ENCODE assay signal across 1 cellular context in the genomic region with DNA sequence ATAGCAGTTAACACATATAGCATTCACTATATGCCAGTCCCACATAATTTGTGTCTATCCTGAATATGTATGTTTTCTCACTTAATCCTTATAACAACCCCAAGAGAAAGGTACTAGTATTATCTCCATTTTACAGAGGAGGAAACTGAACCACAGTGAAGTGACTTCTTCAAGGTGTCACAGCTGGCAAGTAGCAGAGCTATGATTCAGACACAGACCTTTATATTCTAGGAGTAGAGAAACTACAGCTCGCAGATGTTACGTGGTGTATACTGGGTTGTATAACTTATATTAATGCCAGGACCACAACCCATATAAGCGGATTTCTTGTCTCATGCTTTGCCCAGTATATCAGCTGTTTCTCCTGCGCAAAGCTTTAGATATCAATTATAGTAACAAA.
TF ChIP-seq lines count a peak whose summit lies in the region.

No MANE protein-coding gene starts in this region.

TF ChIP-seq in GM23338, 12 proteins besides CTCF, POLR2A, EP300 and RAD21 (continued from another document):
- TF ChIP-seq, protein P1, sequence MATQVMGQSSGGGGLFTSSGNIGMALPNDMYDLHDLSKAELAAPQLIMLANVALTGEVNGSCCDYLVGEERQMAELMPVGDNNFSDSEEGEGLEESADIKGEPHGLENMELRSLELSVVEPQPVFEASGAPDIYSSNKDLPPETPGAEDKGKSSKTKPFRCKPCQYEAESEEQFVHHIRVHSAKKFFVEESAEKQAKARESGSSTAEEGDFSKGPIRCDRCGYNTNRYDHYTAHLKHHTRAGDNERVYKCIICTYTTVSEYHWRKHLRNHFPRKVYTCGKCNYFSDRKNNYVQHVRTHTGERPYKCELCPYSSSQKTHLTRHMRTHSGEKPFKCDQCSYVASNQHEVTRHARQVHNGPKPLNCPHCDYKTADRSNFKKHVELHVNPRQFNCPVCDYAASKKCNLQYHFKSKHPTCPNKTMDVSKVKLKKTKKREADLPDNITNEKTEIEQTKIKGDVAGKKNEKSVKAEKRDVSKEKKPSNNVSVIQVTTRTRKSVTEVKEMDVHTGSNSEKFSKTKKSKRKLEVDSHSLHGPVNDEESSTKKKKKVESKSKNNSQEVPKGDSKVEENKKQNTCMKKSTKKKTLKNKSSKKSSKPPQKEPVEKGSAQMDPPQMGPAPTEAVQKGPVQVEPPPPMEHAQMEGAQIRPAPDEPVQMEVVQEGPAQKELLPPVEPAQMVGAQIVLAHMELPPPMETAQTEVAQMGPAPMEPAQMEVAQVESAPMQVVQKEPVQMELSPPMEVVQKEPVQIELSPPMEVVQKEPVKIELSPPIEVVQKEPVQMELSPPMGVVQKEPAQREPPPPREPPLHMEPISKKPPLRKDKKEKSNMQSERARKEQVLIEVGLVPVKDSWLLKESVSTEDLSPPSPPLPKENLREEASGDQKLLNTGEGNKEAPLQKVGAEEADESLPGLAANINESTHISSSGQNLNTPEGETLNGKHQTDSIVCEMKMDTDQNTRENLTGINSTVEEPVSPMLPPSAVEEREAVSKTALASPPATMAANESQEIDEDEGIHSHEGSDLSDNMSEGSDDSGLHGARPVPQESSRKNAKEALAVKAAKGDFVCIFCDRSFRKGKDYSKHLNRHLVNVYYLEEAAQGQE (IDR thresholded peaks at IDR 0.05; ENCODE audit: unreplicated experiment) = no peak
- TF ChIP-seq EZH2 (IDR thresholded peaks at IDR 0.05; ENCODE audit: low read depth, unreplicated experiment) = no peak
- no peak for TF ChIP-seq JUNB (IDR thresholded peaks at IDR 0.05; ENCODE audit: unreplicated experiment)
- no peak for TF ChIP-seq POLR2AphosphoS5 (IDR thresholded peaks at IDR 0.05; ENCODE audit: low read depth)
- TF ChIP-seq STAT1 (IDR thresholded peaks at IDR 0.05; ENCODE audit: unreplicated experiment) = no peak
- no peak for TF ChIP-seq ZNF114 (CRISPR knock-in tag; IDR thresholded peaks at IDR 0.05)
- no peak for TF ChIP-seq ZNF331 (CRISPR knock-in tag; IDR thresholded peaks at IDR 0.05; ENCODE audit: low read depth)
- TF ChIP-seq NANOG (IDR thresholded peaks at IDR 0.05; ENCODE audit: borderline replicate concordance) = no peak
- TF ChIP-seq, protein P2, sequence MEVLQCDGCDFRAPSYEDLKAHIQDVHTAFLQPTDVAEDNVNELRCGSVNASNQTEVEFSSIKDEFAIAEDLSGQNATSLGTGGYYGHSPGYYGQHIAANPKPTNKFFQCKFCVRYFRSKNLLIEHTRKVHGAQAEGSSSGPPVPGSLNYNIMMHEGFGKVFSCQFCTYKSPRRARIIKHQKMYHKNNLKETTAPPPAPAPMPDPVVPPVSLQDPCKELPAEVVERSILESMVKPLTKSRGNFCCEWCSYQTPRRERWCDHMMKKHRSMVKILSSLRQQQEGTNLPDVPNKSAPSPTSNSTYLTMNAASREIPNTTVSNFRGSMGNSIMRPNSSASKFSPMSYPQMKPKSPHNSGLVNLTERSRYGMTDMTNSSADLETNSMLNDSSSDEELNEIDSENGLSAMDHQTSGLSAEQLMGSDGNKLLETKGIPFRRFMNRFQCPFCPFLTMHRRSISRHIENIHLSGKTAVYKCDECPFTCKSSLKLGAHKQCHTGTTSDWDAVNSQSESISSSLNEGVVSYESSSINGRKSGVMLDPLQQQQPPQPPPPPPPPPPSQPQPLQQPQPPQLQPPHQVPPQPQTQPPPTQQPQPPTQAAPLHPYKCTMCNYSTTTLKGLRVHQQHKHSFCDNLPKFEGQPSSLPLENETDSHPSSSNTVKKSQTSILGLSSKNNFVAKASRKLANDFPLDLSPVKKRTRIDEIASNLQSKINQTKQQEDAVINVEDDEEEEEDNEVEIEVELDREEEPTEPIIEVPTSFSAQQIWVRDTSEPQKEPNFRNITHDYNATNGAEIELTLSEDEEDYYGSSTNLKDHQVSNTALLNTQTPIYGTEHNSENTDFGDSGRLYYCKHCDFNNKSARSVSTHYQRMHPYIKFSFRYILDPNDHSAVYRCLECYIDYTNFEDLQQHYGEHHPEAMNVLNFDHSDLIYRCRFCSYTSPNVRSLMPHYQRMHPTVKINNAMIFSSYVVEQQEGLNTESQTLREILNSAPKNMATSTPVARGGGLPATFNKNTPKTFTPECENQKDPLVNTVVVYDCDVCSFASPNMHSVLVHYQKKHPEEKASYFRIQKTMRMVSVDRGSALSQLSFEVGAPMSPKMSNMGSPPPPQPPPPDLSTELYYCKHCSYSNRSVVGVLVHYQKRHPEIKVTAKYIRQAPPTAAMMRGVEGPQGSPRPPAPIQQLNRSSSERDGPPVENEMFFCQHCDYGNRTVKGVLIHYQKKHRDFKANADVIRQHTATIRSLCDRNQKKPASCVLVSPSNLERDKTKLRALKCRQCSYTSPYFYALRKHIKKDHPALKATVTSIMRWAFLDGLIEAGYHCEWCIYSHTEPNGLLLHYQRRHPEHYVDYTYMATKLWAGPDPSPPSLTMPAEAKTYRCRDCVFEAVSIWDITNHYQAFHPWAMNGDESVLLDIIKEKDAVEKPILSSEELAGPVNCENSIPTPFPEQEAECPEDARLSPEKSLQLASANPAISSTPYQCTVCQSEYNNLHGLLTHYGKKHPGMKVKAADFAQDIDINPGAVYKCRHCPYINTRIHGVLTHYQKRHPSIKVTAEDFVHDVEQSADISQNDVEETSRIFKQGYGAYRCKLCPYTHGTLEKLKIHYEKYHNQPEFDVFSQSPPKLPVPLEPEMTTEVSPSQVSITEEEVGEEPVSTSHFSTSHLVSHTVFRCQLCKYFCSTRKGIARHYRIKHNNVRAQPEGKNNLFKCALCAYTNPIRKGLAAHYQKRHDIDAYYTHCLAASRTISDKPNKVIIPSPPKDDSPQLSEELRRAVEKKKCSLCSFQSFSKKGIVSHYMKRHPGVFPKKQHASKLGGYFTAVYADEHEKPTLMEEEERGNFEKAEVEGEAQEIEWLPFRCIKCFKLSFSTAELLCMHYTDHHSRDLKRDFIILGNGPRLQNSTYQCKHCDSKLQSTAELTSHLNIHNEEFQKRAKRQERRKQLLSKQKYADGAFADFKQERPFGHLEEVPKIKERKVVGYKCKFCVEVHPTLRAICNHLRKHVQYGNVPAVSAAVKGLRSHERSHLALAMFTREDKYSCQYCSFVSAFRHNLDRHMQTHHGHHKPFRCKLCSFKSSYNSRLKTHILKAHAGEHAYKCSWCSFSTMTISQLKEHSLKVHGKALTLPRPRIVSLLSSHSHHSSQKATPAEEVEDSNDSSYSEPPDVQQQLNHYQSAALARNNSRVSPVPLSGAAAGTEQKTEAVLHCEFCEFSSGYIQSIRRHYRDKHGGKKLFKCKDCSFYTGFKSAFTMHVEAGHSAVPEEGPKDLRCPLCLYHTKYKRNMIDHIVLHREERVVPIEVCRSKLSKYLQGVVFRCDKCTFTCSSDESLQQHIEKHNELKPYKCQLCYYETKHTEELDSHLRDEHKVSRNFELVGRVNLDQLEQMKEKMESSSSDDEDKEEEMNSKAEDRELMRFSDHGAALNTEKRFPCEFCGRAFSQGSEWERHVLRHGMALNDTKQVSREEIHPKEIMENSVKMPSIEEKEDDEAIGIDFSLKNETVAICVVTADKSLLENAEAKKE (CRISPR knock-in tag; IDR thresholded peaks at IDR 0.05) = no peak
